ENCODE assay signal across 28 cellular contexts in genomic region chr5:100788417-100788816, GRCh38.
DNase-seq lines count a peak whose midpoint lies in the region; ATAC-seq and TF ChIP-seq lines count a peak whose summit lies in the region.
"Had no signal": no experiment of that assay in that cellular context is flagged by ENCODE, and none has a peak within 500 bp of the region (broad histone marks: within the 10 kb centered on the region; RNA-seq: fewer than 3 reads in every experiment).

No MANE protein-coding gene starts in this region.

- H3K4me1 ChIP-seq in BLaER1 (peaks cover 16% of the 10 kb centered on the region), mucosa of descending colon (ENCODE audit: low read depth) (no peaks in the 10 kb centered on the region)
- H3K4me1 ChIP-seq: esophagus muscularis mucosa, foreskin keratinocyte, lower lobe of right lung, Peyer's patch, stomach, transverse colon had no signal

- no peaks in the 10 kb centered on the region for H3K36me3 ChIP-seq in BLaER1
- no peaks in the 10 kb centered on the region for H3K36me3 ChIP-seq in mucosa of descending colon (ENCODE audit: low read depth)
- H3K36me3 ChIP-seq: esophagus muscularis mucosa, heart left ventricle, lower lobe of right lung, Peyer's patch, stomach, transverse colon had no signal

- no peak overlapping the region for H3K4me3 ChIP-seq in BLaER1
- no peak overlapping the region for H3K4me3 ChIP-seq in mucosa of descending colon
- H3K4me3 ChIP-seq: body of pancreas, esophagus muscularis mucosa, heart left ventricle, lower lobe of right lung, Peyer's patch, skin epidermis, stomach, transverse colon had no signal

- no peak for TF ChIP-seq CTCF in mucosa of descending colon (IDR thresholded peaks at IDR 0.05)

- ATAC-seq in GM18861 (IDR thresholded peaks at IDR 0.05; ENCODE audit: unreplicated experiment), result peak; percentile 32
- peak; percentile 40 for ATAC-seq in GM21619 (IDR thresholded peaks at IDR 0.05; ENCODE audit: unreplicated experiment)
- ATAC-seq in HG03378 (IDR thresholded peaks at IDR 0.05; ENCODE audit: unreplicated experiment), result peak; percentile 45
- ATAC-seq in mucosa of descending colon, result no peak
- ATAC-seq in GM18873 (IDR thresholded peaks at IDR 0.05; ENCODE audit: low FRiP score, unreplicated experiment), result no peak
- ATAC-seq: activated T-cell treated with anti-CD3 and anti-CD28 coated beads, Interleukin-2, amount 50 U/mL, for 4 hours; body of pancreas; foreskin keratinocyte; heart left ventricle; lower lobe of right lung; natural killer cell treated with Interleukin-12 subunit alpha and Interleukin-12 subunit beta and Interleukin-15 and Interleukin-18, amount 100 ng/mL, for 72 hours had no signal

- intact Hi-C loops in mucosa of descending colon (cut with DNase I, micrococcal nuclease), result no loop called here

- no peaks in the 10 kb centered on the region for H3K27me3 ChIP-seq in BLaER1
- H3K27me3 ChIP-seq: body of pancreas, esophagus muscularis mucosa, foreskin keratinocyte, heart left ventricle, Peyer's patch, stomach, transverse colon had no signal

- no peaks in the 10 kb centered on the region for H4K20me1 ChIP-seq in BLaER1

- H3K27ac ChIP-seq in BLaER1, result no peak overlapping the region
- H3K27ac ChIP-seq: body of pancreas, esophagus muscularis mucosa, foreskin keratinocyte, heart left ventricle, lower lobe of right lung, Peyer's patch, skin epidermis, stomach, transverse colon had no signal

- DNase-seq in NCI-H69 (lab: John Stamatoyannopoulos, UW) (no peak), putamen (ENCODE audit: low spot score) (no peak), mucosa of descending colon (no peak)
- DNase-seq: 8988T; activated CD4-positive, alpha-beta T cell treated with anti-CD3 and anti-CD28 coated beads, Interleukin-2, amount 10 ng/mL, durations not matched to agents 7 days and 5 days; activated T-cell treated with anti-CD3 and anti-CD28 coated beads, Interleukin-2, amount 50 U/mL, for 4 hours; body of pancreas; CD4-positive, CD25-positive, alpha-beta regulatory T cell; dermis blood vessel endothelial cell; EL; foreskin keratinocyte; heart left ventricle; KG1; lower lobe of right lung; NCI-H1436; NK-92 treated with Interleukin-12 subunit alpha and Interleukin-12 subunit beta, amount 100 ng/mL, for 24 hours; Peyer's patch; SIG-M5; stomach; transverse colon had no signal

- no peak overlapping the region for H3K9ac ChIP-seq in BLaER1

- H3K9me3 ChIP-seq in BLaER1 (peaks cover 17% of the 10 kb centered on the region), mucosa of descending colon (no peaks in the 10 kb centered on the region)
- H3K9me3 ChIP-seq: body of pancreas, esophagus muscularis mucosa, heart left ventricle, lower lobe of right lung, Peyer's patch, stomach, transverse colon had no signal

- H3K4me2 ChIP-seq in BLaER1, result peak overlapping the region; percentile 2; the same call in 1 of the 2 replicates

Comparison
In these comparisons a context has a peak if more than half of its experiments do, and no peak if none do; other contexts are left out.
1. ATAC-seq: peak in GM18861 (single experiment), GM21619 (single experiment) and HG03378 (single experiment); none in mucosa of descending colon (single experiment) and GM18873 (single experiment).